ENCODE assay signal across 1 cellular context in the genomic region with DNA sequence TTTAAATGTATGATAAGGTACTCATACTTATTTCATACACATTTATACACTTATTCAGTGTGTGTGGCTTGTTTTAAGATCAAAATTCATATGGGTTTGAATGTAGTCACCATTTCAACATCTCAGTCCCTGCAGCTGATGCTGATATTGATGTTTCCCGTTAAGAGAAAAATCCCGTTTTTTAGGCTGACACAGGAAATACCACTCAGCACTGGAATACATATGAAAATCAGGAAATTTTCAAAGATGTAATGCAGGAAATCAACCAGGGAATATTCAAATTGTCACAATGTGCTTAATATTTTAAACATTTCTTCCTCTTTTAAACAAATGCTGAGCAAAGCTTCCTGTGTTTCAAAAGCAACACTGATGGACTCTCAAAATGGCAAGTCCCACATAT.
TF ChIP-seq lines count a peak whose summit lies in the region.

No MANE protein-coding gene starts in this region.

TF ChIP-seq in HCT116, 20 proteins besides CTCF, POLR2A, EP300 and RAD21:
- TF ChIP-seq CEBPB (IDR thresholded peaks at IDR 0.05; ENCODE audit: low read depth) = no peak
- no peak for TF ChIP-seq MAX (IDR thresholded peaks at IDR 0.05)
- no peak for TF ChIP-seq JUND (IDR thresholded peaks at IDR 0.05)
- no peak for TF ChIP-seq EZH2phosphoT487 (IDR thresholded peaks at IDR 0.05; ENCODE audit: borderline replicate concordance)
- no peak for TF ChIP-seq ELF1 (IDR thresholded peaks at IDR 0.05; ENCODE audit: borderline replicate concordance, low read depth)
